In the genomic region with DNA sequence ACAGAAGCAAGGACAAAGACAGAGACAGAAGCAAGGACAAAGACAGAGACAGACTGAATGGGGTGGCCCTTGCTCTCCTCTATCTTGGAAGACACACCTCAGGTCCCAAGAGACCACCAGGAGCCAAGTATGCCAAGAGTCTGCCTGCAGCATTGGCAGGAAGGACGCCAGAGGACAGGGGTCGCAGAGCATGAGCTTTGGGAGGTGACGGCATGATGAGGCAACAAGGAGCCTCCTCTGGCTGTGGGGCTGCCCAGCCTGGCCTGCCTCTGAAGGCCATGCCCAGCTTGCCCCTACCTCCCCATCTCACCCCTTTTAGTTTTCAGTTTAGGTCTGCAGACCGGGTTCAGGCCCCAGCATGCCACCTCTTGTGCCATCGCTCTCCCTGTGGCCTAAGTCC, we compare ENCODE assay signal across 13 cellular contexts. TPM values are rescaled to one million over a fixed set of nuclear protein-coding genes. Genes with fewer than 3 reads are reported as not detected.
DNase-seq lines count a peak whose midpoint lies in the region; ATAC-seq and TF ChIP-seq lines count a peak whose summit lies in the region.
"Had no signal": no experiment of that assay in that cellular context is flagged by ENCODE, and none has a peak within 500 bp of the region (broad histone marks: within the 10 kb centered on the region; RNA-seq: fewer than 3 reads in every experiment).

No MANE protein-coding gene starts in this region.

- H3K27ac ChIP-seq in left lung, result peak overlapping the region; percentile 51 to 76

- peak overlapping the region; percentile 99 for H3K27ac Mint-ChIP-seq in HFFc6
- H3K27ac Mint-ChIP-seq in central memory CD8-positive, alpha-beta T cell (ENCODE audit: low read depth), result peak overlapping the region; percentile 66
- peak overlapping the region; percentile 21 for H3K27ac Mint-ChIP-seq in stimulated activated effector memory CD8-positive, alpha-beta T cell treated with anti-CD3 and anti-CD28 coated beads, Interleukin-12 subunit alpha, Interleukin-12 subunit beta, amount 100 ng/mL, for 72 hours
- H3K27ac Mint-ChIP-seq: activated naive CD4-positive, alpha-beta T cell treated with anti-CD3 and anti-CD28 coated beads for 36 hours had no signal

- no peak for TF ChIP-seq CTCF in HFFc6 (IDR thresholded peaks at IDR 0.05)
- no peak for TF ChIP-seq CTCF in left lung (IDR thresholded peaks at IDR 0.05)

- ATAC-seq in central memory CD8-positive, alpha-beta T cell (replicated peaks; ENCODE audit: extremely low read depth, poor library complexity, severe bottlenecking), result no peak
- ATAC-seq in left lung, result no peak
- ATAC-seq in stimulated activated effector memory CD8-positive, alpha-beta T cell treated with anti-CD3 and anti-CD28 coated beads, Interleukin-12 subunit alpha, Interleukin-12 subunit beta, amount 100 ng/mL, for 72 hours, result no peak
- no peak for ATAC-seq in GM19467 (IDR thresholded peaks at IDR 0.05; ENCODE audit: unreplicated experiment)
- ATAC-seq: activated CD4-positive, CD25-positive, alpha-beta regulatory T cell treated with anti-CD3 and anti-CD28 coated beads, Interleukin-2, amount 50 U/mL, for 24 hours had no signal

- H3K4me1 Mint-ChIP-seq in HFFc6 (ENCODE audit: low read depth), result peaks cover 89% of the 10 kb centered on the region
- no peaks in the 10 kb centered on the region for H3K4me1 Mint-ChIP-seq in central memory CD8-positive, alpha-beta T cell
- peaks cover 11% of the 10 kb centered on the region for H3K4me1 Mint-ChIP-seq in stimulated activated effector memory CD8-positive, alpha-beta T cell treated with anti-CD3 and anti-CD28 coated beads, Interleukin-12 subunit alpha, Interleukin-12 subunit beta, amount 100 ng/mL, for 72 hours

- H3K4me3 Mint-ChIP-seq in HFFc6, result peak overlapping the region; percentile 63
- H3K4me3 Mint-ChIP-seq in central memory CD8-positive, alpha-beta T cell, result no peak overlapping the region
- no peak overlapping the region for H3K4me3 Mint-ChIP-seq in stimulated activated effector memory CD8-positive, alpha-beta T cell treated with anti-CD3 and anti-CD28 coated beads, Interleukin-12 subunit alpha, Interleukin-12 subunit beta, amount 100 ng/mL, for 72 hours
- H3K4me3 Mint-ChIP-seq: activated naive CD4-positive, alpha-beta T cell treated with anti-CD3 and anti-CD28 coated beads for 36 hours had no signal

- H3K27me3 ChIP-seq in left lung, result no peaks in the 10 kb centered on the region

- H3K4me1 ChIP-seq in left lung, result peaks cover 11 to 18% of the 10 kb centered on the region in 2 donors

- H3K36me3 ChIP-seq in left lung, result no peaks in the 10 kb centered on the region

- no peaks in the 10 kb centered on the region for H3K9me3 Mint-ChIP-seq in HFFc6
- no peaks in the 10 kb centered on the region for H3K9me3 Mint-ChIP-seq in central memory CD8-positive, alpha-beta T cell
- H3K9me3 Mint-ChIP-seq in stimulated activated effector memory CD8-positive, alpha-beta T cell treated with anti-CD3 and anti-CD28 coated beads, Interleukin-12 subunit alpha, Interleukin-12 subunit beta, amount 100 ng/mL, for 72 hours, result no peaks in the 10 kb centered on the region
- H3K9me3 Mint-ChIP-seq: activated naive CD4-positive, alpha-beta T cell treated with anti-CD3 and anti-CD28 coated beads for 36 hours had no signal

- H3K36me3 Mint-ChIP-seq in HFFc6 (ENCODE audit: low read depth), result peaks cover 46% of the 10 kb centered on the region
- no peaks in the 10 kb centered on the region for H3K36me3 Mint-ChIP-seq in central memory CD8-positive, alpha-beta T cell (ENCODE audit: insufficient read depth)
- H3K36me3 Mint-ChIP-seq in stimulated activated effector memory CD8-positive, alpha-beta T cell treated with anti-CD3 and anti-CD28 coated beads, Interleukin-12 subunit alpha, Interleukin-12 subunit beta, amount 100 ng/mL, for 72 hours, result no peaks in the 10 kb centered on the region

- intact Hi-C loops in left lung (cut with DNase I), result no loop called here

- DNase-seq in HFFc6, result no peak
- DNase-seq in central memory CD8-positive, alpha-beta T cell (ENCODE audit: low spot score in 2 of 2), result no peak
- DNase-seq in left lung, result no peak
- DNase-seq in stimulated activated effector memory CD8-positive, alpha-beta T cell treated with anti-CD3 and anti-CD28 coated beads, Interleukin-12 subunit alpha, Interleukin-12 subunit beta, amount 100 ng/mL, for 72 hours (ENCODE audit: low spot score in 2 of 2), result no peak
- DNase-seq in stimulated activated naive CD4-positive, alpha-beta T cell (lab: John Stamatoyannopoulos, UW), result no peak
- DNase-seq in HT-29 (ENCODE audit: low spot score), result no peak
- no peak for DNase-seq in NCI-H1105 (lab: John Stamatoyannopoulos, UW)
- DNase-seq: activated naive CD4-positive, alpha-beta T cell treated with anti-CD3 and anti-CD28 coated beads for 36 hours; DMS79; NCI-H1694 treated with DMSO at 0.1 percent for 48 hours had no signal

- no peaks in the 10 kb centered on the region for H3K9me3 ChIP-seq in left lung

- no peak overlapping the region for H3K4me3 ChIP-seq in left lung

- peaks cover 9% of the 10 kb centered on the region for H3K27me3 Mint-ChIP-seq in HFFc6 (ENCODE audit: insufficient read depth)
- H3K27me3 Mint-ChIP-seq in central memory CD8-positive, alpha-beta T cell, result peaks cover 25% of the 10 kb centered on the region

RNA-seq across cellular contexts. Expression of a gene that starts 17.6 kb away (rescaled TPM):
- total RNA-seq in HFFc6 (2021; fragmentation: NEBNext Ultra II Directional; extraction: Animal tissue kit (Norgen Biotek cat#: 25700)), result 100 to 1,000 TPM; 137 to 208 (median 180) TPM
- 100 to 1,000 TPM; 129 TPM for total RNA-seq in left lung
- total RNA-seq in HT-29 (2014; rRNA removed; shearing (Covaris generic)), result 1.1 TPM in 1 of 2 replicates, not detected in the other

RNA-seq across cellular contexts. Expression of a gene that starts 28.6 kb away (rescaled TPM):
- total RNA-seq in HFFc6 (2021; fragmentation: NEBNext Ultra II Directional; extraction: Animal tissue kit (Norgen Biotek cat#: 25700)), result under 1 TPM in 1 of 6 experiments, not detected in 5; 0.11 TPM
- under 1 TPM in 1 of 2 donors, not detected in 1; 0.52 TPM for total RNA-seq in left lung
- total RNA-seq in HT-29 (2014; rRNA removed; shearing (Covaris generic)), result 3.9 and 6.6 TPM in 2 replicates
- total RNA-seq: activated naive CD4-positive, alpha-beta T cell treated with anti-CD3 and anti-CD28 coated beads for 36 hours; H4 had no signal

RNA-seq across cellular contexts. Expression of a gene that starts 51.6 kb away (rescaled TPM):
- 1 to 10 TPM in 2 of 6 experiments, under 1 TPM in 4; 0.26 to 1.5 (median 0.78) TPM for total RNA-seq in HFFc6 (2021; fragmentation: NEBNext Ultra II Directional; extraction: Animal tissue kit (Norgen Biotek cat#: 25700))
- total RNA-seq in left lung, result 10 to 100 TPM; 52.8 to 93.1 TPM
- not detected in 2 replicates for total RNA-seq in HT-29 (2014; rRNA removed; shearing (Covaris generic))

RNA-seq across cellular contexts. Expression of a gene that starts 51.9 kb away (rescaled TPM):
- not detected for total RNA-seq in HFFc6 (2021; fragmentation: NEBNext Ultra II Directional; extraction: Animal tissue kit (Norgen Biotek cat#: 25700))
- total RNA-seq in left lung, result not detected
- 0.66 and 0.76 TPM in 2 replicates for total RNA-seq in HT-29 (2014; rRNA removed; shearing (Covaris generic))
- total RNA-seq: activated naive CD4-positive, alpha-beta T cell treated with anti-CD3 and anti-CD28 coated beads for 36 hours; H4 had no signal

Comparison
In these comparisons a context has a peak if more than half of its experiments do, and no peak if none do; other contexts are left out.
1. H3K27ac Mint-ChIP-seq: peak in every context shown above with its lines; median percentile 99 in HFFc6; 66 in central memory CD8-positive, alpha-beta T cell; 21 in stimulated activated effector memory CD8-positive, alpha-beta T cell treated with anti-CD3 and anti-CD28 coated beads, Interleukin-12 subunit alpha, Interleukin-12 subunit beta, amount 100 ng/mL, for 72 hours.
2. RNA of a gene that starts 17.6 kb away (total RNA-seq): 137 to 208 TPM in HFFc6 and 129 TPM in left lung; 1.1 TPM in HT-29; every median in the first group is over 10 times any median in the second.
3. RNA of a gene that starts 51.6 kb away (total RNA-seq): 52.8 to 93.1 TPM in left lung; 0.26 to 1.5 TPM in HFFc6 and not detected in HT-29; every median in the first group is over 10 times any median in the second.